Comparison of ENCODE assay signal across 20 cellular contexts in the genomic region with DNA sequence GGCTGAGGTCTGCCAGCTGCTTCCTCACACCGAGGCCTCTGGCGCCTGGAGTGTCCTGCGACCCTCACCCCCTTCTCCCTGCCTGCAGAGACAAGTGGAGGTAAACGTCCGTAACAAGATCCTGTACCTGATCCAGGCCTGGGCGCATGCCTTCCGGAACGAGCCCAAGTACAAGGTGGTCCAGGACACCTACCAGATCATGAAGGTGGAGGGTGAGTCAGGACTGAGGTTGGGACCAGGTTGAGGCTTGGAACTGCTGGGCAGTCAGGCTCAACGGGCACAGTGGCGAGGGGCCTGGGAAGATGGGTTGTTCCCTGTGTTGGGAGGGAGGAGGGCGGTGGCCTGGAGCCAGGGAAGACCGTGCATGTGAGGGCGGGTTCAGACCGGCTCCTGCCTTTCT. TPM values are rescaled to one million over a fixed set of nuclear protein-coding genes. Genes with fewer than 3 reads are reported as not detected.
DNase-seq lines count a peak whose midpoint lies in the region; ATAC-seq and TF ChIP-seq lines count a peak whose summit lies in the region.
"Had no signal": no experiment of that assay in that cellular context is flagged by ENCODE, and none has a peak within 500 bp of the region (broad histone marks: within the 10 kb centered on the region; RNA-seq: fewer than 3 reads in every experiment).

No MANE protein-coding gene starts in this region.

- DNase-seq in RWPE1 (ENCODE audit: low spot score): no peak
- DNase-seq in endothelial cell (ENCODE audit: low spot score): no peak
- DNase-seq in neuronal stem cell (ENCODE audit: low spot score): no peak
- DNase-seq in testis: no peak
- DNase-seq in COR-L47 (lab: John Stamatoyannopoulos, UW): no peak
- no peak for DNase-seq in activated CD4-positive, alpha-beta T cell treated with anti-CD3 and anti-CD28 coated beads, Interleukin-2, amount 50 U/mL, for 4 hours
- DNase-seq: Caco-2; CD4-positive, alpha-beta T cell; DND-41; MM.1S; NCI-H1417; NCI-H2081 treated with DMSO at 0.1 percent for 48 hours; NCI-H226; NCI-H510A; NCI-H69; SHP77 treated with DMSO at 0.1 percent for 48 hours had no signal

- no peak overlapping the region for H3K27ac Mint-ChIP-seq in endothelial cell (ENCODE audit: unreplicated experiment)
- H3K27ac Mint-ChIP-seq: CD4-positive, alpha-beta T cell had no signal

- peaks cover 21% of the 10 kb centered on the region for H3K27me3 Mint-ChIP-seq in endothelial cell (ENCODE audit: unreplicated experiment)
- H3K27me3 Mint-ChIP-seq: CD4-positive, alpha-beta T cell had no signal

- H3K18ac ChIP-seq in neuronal stem cell (ENCODE audit: low read length): no peak overlapping the region

- H2BK12ac ChIP-seq in neuronal stem cell (ENCODE audit: low read length): no peak overlapping the region

- no peaks in the 10 kb centered on the region for H3K27me3 ChIP-seq in BLaER1 treated with 17β-estradiol and CSF1 and Interleukin-3, amounts not matched to agents 10 nM and 100 nM
- H3K27me3 ChIP-seq in neuronal stem cell (ENCODE audit: control insufficient read depth in 3 of 3, insufficient read depth in 3 of 3, low read depth in 1 of 3, low read length in 3 of 3) (no peaks in the 10 kb centered on the region), testis (no peaks in the 10 kb centered on the region)

- peaks cover 15 to 23% (median 18%) of the 10 kb centered on the region in 10 experiments for H3K4me1 ChIP-seq in BLaER1 treated with 17β-estradiol and CSF1 and Interleukin-3, amounts not matched to agents 10 nM and 100 nM
- peaks cover 4 to 8% of the 10 kb centered on the region in 2 donors for H3K4me1 ChIP-seq in neuronal stem cell (ENCODE audit: control insufficient read depth in 2 of 2, insufficient read depth in 1 of 2, low read depth in 1 of 2, low read length in 2 of 2)
- peaks cover 12% of the 10 kb centered on the region for H3K4me1 ChIP-seq in testis

- no peak for TF ChIP-seq POLR2A in testis (IDR thresholded peaks at IDR 0.05)

- H4K91ac ChIP-seq in neuronal stem cell (ENCODE audit: low read depth, low read length, poor library complexity): no peak overlapping the region

- no peak overlapping the region for H3K14ac ChIP-seq in neuronal stem cell (ENCODE audit: low read length)

- CTCF ChIA-PET in RWPE1 (lab: Yijun Ruan, JAX): no interaction called here

- no peak overlapping the region for H2BK15ac ChIP-seq in neuronal stem cell (ENCODE audit: low read length)

- no peak overlapping the region for H2BK5ac ChIP-seq in neuronal stem cell (ENCODE audit: low read length)

- peak overlapping the region; percentile 83 for H3K4me3 Mint-ChIP-seq in endothelial cell (ENCODE audit: unreplicated experiment)
- H3K4me3 Mint-ChIP-seq: CD4-positive, alpha-beta T cell had no signal

- H2AFZ ChIP-seq in neuronal stem cell (ENCODE audit: low read length): no peak overlapping the region

- no peaks in the 10 kb centered on the region for H3K9me3 Mint-ChIP-seq in endothelial cell (ENCODE audit: unreplicated experiment)
- H3K9me3 Mint-ChIP-seq: CD4-positive, alpha-beta T cell had no signal

- no peak overlapping the region for H3K27ac ChIP-seq in BLaER1 treated with 17β-estradiol and CSF1 and Interleukin-3, amounts not matched to agents 10 nM and 100 nM
- H3K27ac ChIP-seq in RWPE1: peak overlapping the region; percentile 91
- no peak overlapping the region for H3K27ac ChIP-seq in neuronal stem cell (replicated peaks; ENCODE audit: low read length)
- no peak overlapping the region for H3K27ac ChIP-seq in testis
- H3K27ac ChIP-seq: KMS-11 had no signal

- POLR2A ChIA-PET in RWPE1 (lab: Yijun Ruan, JAX; ENCODE audit: low non-redundant PET): no interaction called here

- peaks cover 27% of the 10 kb centered on the region for H3K79me1 ChIP-seq in neuronal stem cell (ENCODE audit: low read depth, low read length)

- peaks cover 83 to 88% (median 84%) of the 10 kb centered on the region in 11 experiments for H3K36me3 ChIP-seq in BLaER1 treated with 17β-estradiol and CSF1 and Interleukin-3, amounts not matched to agents 10 nM and 100 nM
- H3K36me3 ChIP-seq in neuronal stem cell (replicated peaks in 1 of 2; ENCODE audit: control insufficient read depth in 2 of 2, insufficient read depth in 2 of 2, low read length in 2 of 2) (peaks cover 54 to 84% of the 10 kb centered on the region in 2 donors), testis (ENCODE audit: low read depth, missing control alignments) (no peaks in the 10 kb centered on the region)

- no peak overlapping the region for H3K4me3 ChIP-seq in BLaER1 treated with 17β-estradiol and CSF1 and Interleukin-3, amounts not matched to agents 10 nM and 100 nM
- H3K4me3 ChIP-seq in neuronal stem cell (ENCODE audit: low read length in 2 of 2): peak overlapping the region in 1 of 2 donors; percentile 58
- H3K4me3 ChIP-seq in testis: no peak overlapping the region

- peak overlapping the region; percentile 73 for H3K23ac ChIP-seq in neuronal stem cell (ENCODE audit: low read depth, low read length, poor library complexity)

- peaks cover 16% of the 10 kb centered on the region for H3K4me1 Mint-ChIP-seq in endothelial cell (ENCODE audit: unreplicated experiment)

- intact Hi-C loops in testis (cut with DNase I; ENCODE audit: low total_unique reads): no loop called here

- H4K8ac ChIP-seq in neuronal stem cell (ENCODE audit: low read depth, low read length): no peak overlapping the region

- no peak for TF ChIP-seq CTCF in RWPE1 (conservative IDR thresholded peaks at IDR 0.05; ENCODE audit: low read depth)
- no peak for TF ChIP-seq CTCF in endothelial cell (IDR thresholded peaks at IDR 0.05; ENCODE audit: unreplicated experiment)
- no peak for TF ChIP-seq CTCF in testis (IDR thresholded peaks at IDR 0.05)

- no peak for ATAC-seq in HG03196 (IDR thresholded peaks at IDR 0.05; ENCODE audit: unreplicated experiment)
- ATAC-seq: Panc1 had no signal

- H3K4ac ChIP-seq in neuronal stem cell (ENCODE audit: low read length): no peak overlapping the region

- H2BK120ac ChIP-seq in neuronal stem cell (ENCODE audit: low read depth, low read length): no peak overlapping the region

- no CpG with 5 or more reads among the region's 14 CpGs for WGBS in neuronal stem cell (ENCODE audit: extremely low coverage in 2 of 2, insufficient read length in 2 of 2, insufficient replicate concordance in 1 of 2), 2 donors
- 90 to 93% methylated on average over 3 to 14 of the region's 14 CpGs for WGBS in testis, 2 donors

- peaks cover 44% of the 10 kb centered on the region for H3K36me3 Mint-ChIP-seq in endothelial cell (ENCODE audit: low read depth, unreplicated experiment)

- H3K9me3 ChIP-seq in BLaER1 treated with 17β-estradiol and CSF1 and Interleukin-3, amounts not matched to agents 10 nM and 100 nM (replicated peaks in 1 of 11): no peaks in the 10 kb centered on the region
- no peaks in the 10 kb centered on the region for H3K9me3 ChIP-seq in neuronal stem cell (replicated peaks in 1 of 2; ENCODE audit: control insufficient read depth in 2 of 2, insufficient read depth in 1 of 2, low read depth in 1 of 2, low read length in 2 of 2)
- no peaks in the 10 kb centered on the region for H3K9me3 ChIP-seq in testis
- H3K9me3 ChIP-seq: Caco-2 had no signal

- H3K4me2 ChIP-seq in BLaER1 treated with 17β-estradiol and CSF1 and Interleukin-3, amounts not matched to agents 10 nM and 100 nM: no peak overlapping the region
- no peak overlapping the region for H3K4me2 ChIP-seq in neuronal stem cell (ENCODE audit: insufficient read depth, low read length, poor library complexity, severe bottlenecking)
- H3K4me2 ChIP-seq: KMS-11 had no signal

- peaks cover 75 to 97% (median 95%) of the 10 kb centered on the region in 11 experiments for H4K20me1 ChIP-seq in BLaER1 treated with 17β-estradiol and CSF1 and Interleukin-3, amounts not matched to agents 10 nM and 100 nM

- H3K9ac ChIP-seq in BLaER1 treated with 17β-estradiol and CSF1 and Interleukin-3, amounts not matched to agents 10 nM and 100 nM: peak overlapping the region in 8 of 11 experiments; percentile 6 to 53 (median 34); a peak in 8 of 22 replicates
- peak overlapping the region; percentile 70 for H3K9ac ChIP-seq in neuronal stem cell (ENCODE audit: low read depth, low read length, poor library complexity)
- H3K9ac ChIP-seq: KMS-11 had no signal

- H2AK5ac ChIP-seq in neuronal stem cell (ENCODE audit: low read depth, low read length): no peak overlapping the region

RNA-seq across cellular contexts. Expression of gene HGS, which starts 4.8 kb away (rescaled TPM):
- 142 TPM for total RNA-seq in endothelial cell (ENCODE audit: unreplicated experiment)
- 33.9 TPM for polyA plus RNA-seq in neuronal stem cell (2013, experiment 1 of 2)
- 31.7 TPM for polyA plus RNA-seq in neuronal stem cell (2013, experiment 2 of 2)
- 100 to 1,000 TPM; 154 to 160 TPM for total RNA-seq in testis
- 182 TPM for polyA plus RNA-seq in testis (ENCODE audit: insufficient read depth, low read depth, low replicate concordance)

RNA-seq across cellular contexts. Expression of gene ARL16, which starts 5.0 kb away (rescaled TPM):
- total RNA-seq in endothelial cell (ENCODE audit: unreplicated experiment) (54.0 TPM), testis (10 to 100 TPM; 35.7 to 44.2 TPM)
- 41.9 TPM for polyA plus RNA-seq in neuronal stem cell (2013, experiment 1 of 2)
- polyA plus RNA-seq in neuronal stem cell (2013, experiment 2 of 2): 43.1 TPM
- polyA plus RNA-seq in testis (ENCODE audit: insufficient read depth, low read depth, low replicate concordance): 55.8 TPM

RNA-seq across cellular contexts. Expression of gene MRPL12, which starts 14.6 kb away (rescaled TPM):
- total RNA-seq in endothelial cell (ENCODE audit: unreplicated experiment) (58.5 TPM), testis (10 to 100 TPM; 57.2 to 58.0 TPM)
- polyA plus RNA-seq in neuronal stem cell (2013, experiment 1 of 2): 75.2 TPM
- polyA plus RNA-seq in neuronal stem cell (2013, experiment 2 of 2): 73.4 TPM
- 54.7 TPM for polyA plus RNA-seq in testis (ENCODE audit: insufficient read depth, low read depth, low replicate concordance)

RNA-seq across cellular contexts. Expression of gene CCDC137, which starts 22.1 kb away (rescaled TPM):
- total RNA-seq in endothelial cell (ENCODE audit: unreplicated experiment) (31.8 TPM), testis (10 to 100 TPM; 19.0 to 19.9 TPM)
- 19.1 TPM for polyA plus RNA-seq in neuronal stem cell (2013, experiment 1 of 2)
- 19.1 TPM for polyA plus RNA-seq in neuronal stem cell (2013, experiment 2 of 2)
- 18.6 TPM for polyA plus RNA-seq in testis (ENCODE audit: insufficient read depth, low read depth, low replicate concordance)

RNA-seq across cellular contexts. Expression of gene OXLD1, which starts 22.2 kb away (rescaled TPM):
- total RNA-seq in endothelial cell (ENCODE audit: unreplicated experiment): 22.4 TPM
- polyA plus RNA-seq in neuronal stem cell (2013, experiment 1 of 2): 26.1 TPM
- 25.4 TPM for polyA plus RNA-seq in neuronal stem cell (2013, experiment 2 of 2)
- 10 to 100 TPM; 40.9 to 48.3 TPM for total RNA-seq in testis
- polyA plus RNA-seq in testis (ENCODE audit: insufficient read depth, low read depth, low replicate concordance): 45.2 TPM
